ENCODE assay signal across 11 cellular contexts in genomic region chr9:127837346-127837745, GRCh38. TPM values are rescaled to one million over a fixed set of nuclear protein-coding genes. Genes with fewer than 3 reads are reported as not detected.
DNase-seq lines count a peak whose midpoint lies in the region; ATAC-seq and TF ChIP-seq lines count a peak whose summit lies in the region.
"Had no signal": no experiment of that assay in that cellular context is flagged by ENCODE, and none has a peak within 500 bp of the region (broad histone marks: within the 10 kb centered on the region; RNA-seq: fewer than 3 reads in every experiment).

No MANE protein-coding gene starts in this region.

- WGBS in aorta, 2 donors: 37 to 43% methylated on average over 4 of the region's 4 CpGs

- no peaks in the 10 kb centered on the region for H3K9me3 ChIP-seq in colonic mucosa
- no peaks in the 10 kb centered on the region for H3K9me3 ChIP-seq in left lung
- H3K9me3 ChIP-seq in subcutaneous abdominal adipose tissue (ENCODE audit: control insufficient read depth in 5 of 5, low read length in 5 of 5): no peaks in the 10 kb centered on the region
- no peaks in the 10 kb centered on the region for H3K9me3 ChIP-seq in aorta (ENCODE audit: control insufficient read depth, low read length)

- no peak for ATAC-seq in left lung
- no peak for ATAC-seq in aorta (ENCODE audit: low FRiP score)
- no peak for ATAC-seq in HG03039 (IDR thresholded peaks at IDR 0.05; ENCODE audit: unreplicated experiment)

- DNase-seq in NCI-H2029 (lab: John Stamatoyannopoulos, UW): peak; percentile 44
- no peak for DNase-seq in colonic mucosa
- no peak for DNase-seq in left lung
- no peak for DNase-seq in activated naive CD4-positive, alpha-beta T cell treated with Interleukin-2 at 50 U/mL for 16 hours
- DNase-seq in aorta: no peak
- no peak for DNase-seq in HuH-7.5 (ENCODE audit: low spot score)
- DNase-seq: activated naive CD4-positive, alpha-beta T cell; dorsolateral prefrontal cortex had no signal

- H3K9ac ChIP-seq in colonic mucosa (ENCODE audit: low read depth in 2 of 2, low read length in 2 of 2) (peak overlapping the region; percentile 31 to 59), subcutaneous abdominal adipose tissue (ENCODE audit: low read length in 5 of 5) (peak overlapping the region in 2 of 5 donors; percentile 38 to 74)

- TF ChIP-seq CTCF in colonic mucosa (IDR thresholded peaks at IDR 0.05) (no peak), left lung (IDR thresholded peaks at IDR 0.05) (no peak)

- H3K4me3 ChIP-seq in colonic mucosa (no peak overlapping the region), left lung (no peak overlapping the region), subcutaneous abdominal adipose tissue (ENCODE audit: low read depth in 1 of 5, low read length in 5 of 5) (peak overlapping the region in 1 of 5 donors; percentile 24), aorta (ENCODE audit: low read length in 2 of 2) (no peak overlapping the region)

- H3K27me3 ChIP-seq in colonic mucosa (no peaks in the 10 kb centered on the region), left lung (no peaks in the 10 kb centered on the region), subcutaneous abdominal adipose tissue (ENCODE audit: control insufficient read depth in 5 of 5, insufficient read depth in 4 of 5, low read length in 5 of 5) (no peaks in the 10 kb centered on the region), aorta (ENCODE audit: control insufficient read depth in 1 of 2, insufficient read depth in 2 of 2, low read length in 1 of 2) (no peaks in the 10 kb centered on the region)
- H3K27me3 ChIP-seq: dorsolateral prefrontal cortex had no signal

- intact Hi-C loops in colonic mucosa (cut with DNase I) (no loop called here), left lung (cut with DNase I) (no loop called here), aorta (cut with DNase I) (no loop called here)

- H3K4me1 ChIP-seq in colonic mucosa: no peaks in the 10 kb centered on the region
- H3K4me1 ChIP-seq in left lung: peaks cover 56 to 94% of the 10 kb centered on the region in 2 donors
- H3K4me1 ChIP-seq in subcutaneous abdominal adipose tissue (ENCODE audit: control insufficient read depth in 5 of 5, insufficient read depth in 5 of 5, low read length in 5 of 5): peaks cover 36 to 85% (median 65%) of the 10 kb centered on the region in 5 donors
- peaks cover 0 to 3% of the 10 kb centered on the region in 2 donors for H3K4me1 ChIP-seq in aorta (ENCODE audit: control insufficient read depth in 1 of 2, insufficient read depth in 2 of 2, low read length in 2 of 2)

- H3K27ac ChIP-seq in colonic mucosa (peak overlapping the region; percentile 80), left lung (peak overlapping the region; percentile 87 to 92), subcutaneous abdominal adipose tissue (ENCODE audit: low read depth, low read length) (peak overlapping the region; percentile 93), aorta (ENCODE audit: low read depth in 1 of 2, low read length in 2 of 2) (peak overlapping the region in 1 of 2 donors; percentile 96)

- no peaks in the 10 kb centered on the region for H3K36me3 ChIP-seq in colonic mucosa
- H3K36me3 ChIP-seq in left lung: peaks cover 0 to 40% of the 10 kb centered on the region in 2 donors
- H3K36me3 ChIP-seq in subcutaneous abdominal adipose tissue (ENCODE audit: control insufficient read depth in 5 of 5, insufficient read depth in 5 of 5, low read length in 5 of 5): peaks cover 0 to 29% (median 25%) of the 10 kb centered on the region in 5 donors
- H3K36me3 ChIP-seq in aorta (ENCODE audit: control insufficient read depth in 1 of 2, insufficient read depth in 2 of 2, low read length in 1 of 2): no peaks in the 10 kb centered on the region

RNA-seq across cellular contexts. Expression of gene ENG, which starts 17.1 kb away (rescaled TPM):
- 10 to 100 TPM; 15.4 to 34.5 TPM for total RNA-seq in colonic mucosa
- total RNA-seq in left lung: 100 to 1,000 TPM; 173 to 354 TPM
- total RNA-seq in aorta: 100 to 1,000 TPM; 339 to 538 TPM
- polyA plus RNA-seq in aorta: 100 to 1,000 TPM in 1 of 2 donors, 10 to 100 TPM in 1; 46.1 to 191 TPM

RNA-seq across cellular contexts. Expression of gene FPGS, which starts 34.7 kb away (rescaled TPM):
- total RNA-seq in colonic mucosa (10 to 100 TPM; 31.6 to 55.1 TPM), left lung (10 to 100 TPM; 59.3 to 97.4 TPM), aorta (10 to 100 TPM; 61.9 to 77.7 TPM)
- polyA plus RNA-seq in aorta: 100 to 1,000 TPM in 1 of 2 donors, 10 to 100 TPM in 1; 15.2 to 116 TPM

RNA-seq across cellular contexts. Expression of gene AK1, which starts 40.1 kb away (rescaled TPM):
- total RNA-seq in colonic mucosa (100 to 1,000 TPM; 159 to 166 TPM), left lung (100 to 1,000 TPM; 111 to 264 TPM), aorta (10 to 100 TPM; 92.4 to 99.5 TPM)
- polyA plus RNA-seq in aorta: 100 to 1,000 TPM; 111 to 168 TPM

RNA-seq across cellular contexts. Expression of gene CDK9, which starts 51.5 kb away (rescaled TPM):
- total RNA-seq in colonic mucosa: 10 to 100 TPM; 64.0 to 77.7 TPM
- 10 to 100 TPM; 78.8 to 83.4 TPM for total RNA-seq in left lung
- 100 to 1,000 TPM; 103 to 131 TPM for total RNA-seq in aorta
- polyA plus RNA-seq in aorta: 100 to 1,000 TPM in 1 of 2 donors, 10 to 100 TPM in 1; 29.3 to 115 TPM

RNA-seq across cellular contexts. Expression of gene SH2D3C, which starts 58.9 kb away (rescaled TPM):
- 1 to 10 TPM; 3.5 TPM for total RNA-seq in colonic mucosa
- total RNA-seq in left lung: 10 to 100 TPM; 21.7 to 41.9 TPM
- total RNA-seq in aorta: 10 to 100 TPM; 19.7 to 34.8 TPM
- polyA plus RNA-seq in aorta: 1 to 10 TPM in 1 of 2 donors, under 1 TPM in 1; 0.13 to 2.0 TPM
- total RNA-seq: HT1080 had no signal

Comparison
In these comparisons a context has a peak if more than half of its experiments do, and no peak if none do; other contexts are left out.
1. RNA of gene ENG, which starts 17.1 kb away (total RNA-seq): 339 to 538 TPM in aorta and 173 to 354 TPM in left lung; 15.4 to 34.5 TPM in colonic mucosa; every median in the first group is over 4 times any median in the second.